8 cellular contexts compared by ENCODE assay signal in the genomic region with DNA sequence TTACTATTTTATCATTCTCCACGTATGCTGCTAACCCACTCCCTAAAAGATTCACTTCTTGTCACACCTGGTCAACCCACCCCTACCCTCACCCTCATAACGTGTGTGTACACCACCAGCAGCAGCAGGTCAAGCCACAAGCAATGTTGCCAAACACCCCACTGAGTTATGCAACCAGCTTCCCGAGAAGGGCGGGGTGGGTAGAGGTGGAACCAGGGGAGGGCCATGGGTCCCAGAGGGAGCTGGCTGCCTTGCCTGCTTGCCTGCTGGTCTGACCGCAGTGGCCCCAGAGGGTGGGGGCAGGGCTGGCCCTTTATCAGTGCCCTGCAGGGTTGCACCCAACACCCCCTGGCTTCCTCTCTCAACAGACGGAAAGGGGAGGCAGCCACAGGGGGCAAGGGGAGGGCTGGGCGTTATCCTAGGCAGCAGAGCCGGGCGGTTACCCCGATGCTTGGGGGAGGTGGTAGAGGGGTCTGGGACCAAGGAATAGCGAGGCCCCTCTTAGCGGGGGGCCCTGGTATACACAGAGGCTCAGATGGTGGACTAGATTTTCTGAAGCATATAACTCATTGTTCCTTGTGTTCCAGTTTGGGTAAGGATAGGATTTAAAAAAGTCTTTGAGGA. TPM values are rescaled to one million over a fixed set of nuclear protein-coding genes. Genes with fewer than 3 reads are reported as not detected.
DNase-seq lines count a peak whose midpoint lies in the region; ATAC-seq, FAIRE-seq and TF ChIP-seq lines count a peak whose summit lies in the region.

No MANE protein-coding gene starts in this region.

- TF ChIP-seq POLR2A in K562 (conservative IDR thresholded peaks at IDR 0.05) (0 out of 2 replicates have a peak, but pooled peaks have one; percentile 47), right lobe of liver (IDR thresholded peaks at IDR 0.05) (no peak)

- TF ChIP-seq RAD21 in K562 (CRISPR knock-in tag; conservative IDR thresholded peaks at IDR 0.05 in 1 of 2, IDR thresholded peaks at IDR 0.05 in 1 of 2) = peak in 1 of 2 experiments; percentile 44; a peak in 1 of 4 replicates

- H3K9me1 ChIP-seq in K562 (ENCODE audit: control insufficient read depth, insufficient read depth, low read length) = no peaks in the 10 kb centered on the region

- H3K79me2 ChIP-seq in K562 (ENCODE audit: control insufficient read depth, insufficient read depth, low read length) = peaks cover 68% of the 10 kb centered on the region

- TF ChIP-seq CTCF in BE2C (IDR thresholded peaks at IDR 0.05; ENCODE audit: low read depth, low read length) (no peak), K562 (IDR thresholded peaks at IDR 0.05 in 2 of 3, conservative IDR thresholded peaks at IDR 0.05 in 1 of 3; ENCODE audit: insufficient read depth in 2 of 3, low read depth in 1 of 3, low read length in 3 of 3) (no peak), right lobe of liver (IDR thresholded peaks at IDR 0.05) (no peak)

- H3K4me3 ChIP-seq in BE2C (ENCODE audit: low read depth, low read length) (peak overlapping the region; percentile 10; the same call in 1 of the 2 replicates), K562 (peak overlapping the region; percentile 19), right lobe of liver (peak overlapping the region in 1 of 3 donors; percentile 19)

- DNase-seq in BE2C (peak; percentile 66), Kasumi-1 (lab: John Stamatoyannopoulos, UW) (peak; percentile 92 to 94), K562 (ENCODE audit: extremely low read depth in 1 of 4, low spot score in 3 of 4) (peak; percentile 93 to 99 (median 95)), right lobe of liver (peak; percentile 86 to 91 (median 89)), GM19239 (ENCODE audit: insufficient read length, low spot score) (no peak)

- H3K27ac ChIP-seq in K562 (ENCODE audit: extremely low read depth, low read depth, low read length) (peak overlapping the region; percentile 82), right lobe of liver (peak overlapping the region in 1 of 3 donors; percentile 47)

- H2AFZ ChIP-seq in K562 (ENCODE audit: low read depth, low read length) = no peak overlapping the region

- CTCF ChIA-PET in K562 (lab: Yijun Ruan, JAX; ENCODE audit: low intra/inter-chr PET ratio) = no interaction called here

- ATAC-seq in K562 (peak; percentile 77), right lobe of liver (peak; percentile 86 to 94 (median 92)), GM21360 (IDR thresholded peaks at IDR 0.05; ENCODE audit: unreplicated experiment) (no peak), HG03457 (IDR thresholded peaks at IDR 0.05; ENCODE audit: unreplicated experiment) (no peak), GM18517 (IDR thresholded peaks at IDR 0.05; ENCODE audit: unreplicated experiment) (no peak)

- intact Hi-C loops in K562 (cut with micrococcal nuclease) (no loop called here), right lobe of liver (cut with DNase I) (no loop called here)

- no peaks in the 10 kb centered on the region for H3K36me3 ChIP-seq in BE2C
- peaks cover 10% of the 10 kb centered on the region; the same call in 2 of the 3 replicates for H3K36me3 ChIP-seq in K562 (ENCODE audit: control insufficient read depth, insufficient read depth, low read length)
- H3K36me3 ChIP-seq in right lobe of liver = no peaks in the 10 kb centered on the region

- no peaks in the 10 kb centered on the region for H4K20me1 ChIP-seq in K562 (replicated peaks; ENCODE audit: control insufficient read depth, insufficient read depth, low read length)

- H3K27me3 ChIP-seq in BE2C (no peaks in the 10 kb centered on the region), K562 (ENCODE audit: control insufficient read depth in 2 of 2, insufficient read depth in 2 of 2, low read length in 2 of 2) (no peaks in the 10 kb centered on the region), right lobe of liver (no peaks in the 10 kb centered on the region)

- peaks cover 17% of the 10 kb centered on the region for H3K4me1 ChIP-seq in BE2C
- H3K4me1 ChIP-seq in K562 (replicated peaks in 1 of 2; ENCODE audit: control insufficient read depth in 2 of 2, insufficient read depth in 2 of 2, low read length in 2 of 2) = peaks cover 34 to 39% of the 10 kb centered on the region in 2 experiments
- peaks cover 0 to 22% (median 0%) of the 10 kb centered on the region in 4 donors for H3K4me1 ChIP-seq in right lobe of liver

- POLR2A ChIA-PET in K562 (lab: Yijun Ruan, JAX) = interaction anchor here (0.5 to 1.4 kb wide), 6 partner anchors 11 to 116 kb away, joined by 5 to 9 read pairs (median 6); partner anchors contain the start of genes CBX5, COPZ1 and HNRNPA1

- H3K4me2 ChIP-seq in K562 (ENCODE audit: insufficient read depth, low read length) = peak overlapping the region; percentile 90

- BruUV-seq in K562 (replicated peaks; lab: Mats Ljungman, UMichigan) = no TSS peak

- H3K9me3 ChIP-seq in BE2C (no peaks in the 10 kb centered on the region), K562 (replicated peaks; ENCODE audit: control insufficient read depth, insufficient read depth, low read depth, low read length) (no peaks in the 10 kb centered on the region), right lobe of liver (no peaks in the 10 kb centered on the region)

- TF ChIP-seq EP300 in K562 (IDR thresholded peaks at IDR 0.05; ENCODE audit: low read length) = peak; percentile 99

- peak overlapping the region; percentile 61 to 73 for H3K9ac ChIP-seq in K562 (ENCODE audit: insufficient read depth in 1 of 2, low read depth in 2 of 2, low read length in 2 of 2)

- in situ Hi-C loops in K562 (cut with MboI) = no loop called here

- WGBS in K562 (ENCODE audit: insufficient coverage, low coverage, missing lambda C conversion rate) = under 1% methylated on average over 12 of the region's 12 CpGs
- 5% methylated on average over 12 of the region's 12 CpGs for WGBS in right lobe of liver (ENCODE audit: insufficient coverage, low coverage, low lambda C conversion rate, missing lambda C conversion rate)

- peak; percentile 94 for FAIRE-seq in K562 (lab: Jason Lieb, UNC)
- FAIRE-seq in GM19239 (lab: Jason Lieb, UNC) = no peak

RNA-seq across cellular contexts. Expression of gene NFE2, which starts 3.5 kb away (rescaled TPM):
- polyA plus RNA-seq in BE2C (2012; ENCODE audit: insufficient read depth, insufficient read length, low read depth) = 0.97 TPM
- 108 and 191 TPM in 2 replicates for total RNA-seq in K562 (2011; cell fraction: chromatin; rRNA removed; ENCODE audit: low replicate concordance)
- 118 and 137 TPM in 2 replicates for total RNA-seq in K562 (2011; cell fraction: nucleolus; rRNA removed)
- 98.5 and 115 TPM in 2 replicates for total RNA-seq in K562 (2011; cell fraction: nucleoplasm; rRNA removed)
- total RNA-seq in K562 (2014; rRNA removed) (221 and 269 TPM in 2 replicates), K562 (2014; rRNA removed; fragmentation: Illumina TruSeq; extraction: Trizol) (134 and 157 TPM in 2 replicates), K562 (2015; rRNA removed; fragmentation: Illumina TruSeq; extraction: Trizol) (177 and 178 TPM in 2 replicates), K562 (2021) (244 and 252 TPM in 2 replicates), right lobe of liver (1 to 10 TPM in 3 of 6 experiments, under 1 TPM in 3; 0.46 to 2.8 (median 0.99) TPM)
- polyA plus RNA-seq in K562 (2011; rRNA removed) (208 TPM in 2 replicates), K562 (2014; fragmentation: Illumina TruSeq; extraction: Trizol) (246 and 282 TPM in 2 replicates), K562 (2014; fragmentation: Nextera tagmentation; extraction: Ambion mirVana) (10 to 100 TPM; 12.3 to 44.5 TPM), K562 (2014; rRNA removed) (225 and 229 TPM in 2 replicates)
- polyA plus RNA-seq in K562 (2011; cell fraction: cytosol; rRNA removed) = 231 and 451 TPM in 2 replicates
- polyA plus RNA-seq in K562 (2011; cell fraction: nucleus; rRNA removed) = 232 and 428 TPM in 2 replicates
- 162 and 214 TPM in 2 replicates for polyA plus RNA-seq in K562 (2012)
- 71.3 and 109 TPM in 2 replicates for polyA minus RNA-seq in K562 (2011; rRNA and poly(A)+ RNA removed)
- polyA minus RNA-seq in K562 (2011; cell fraction: cytosol; rRNA and poly(A)+ RNA removed) = 78.1 and 100 TPM in 2 replicates
- 67.6 and 73.9 TPM in 2 replicates for polyA minus RNA-seq in K562 (2011; cell fraction: nucleus; rRNA and poly(A)+ RNA removed)

RNA-seq across cellular contexts. Expression of gene COPZ1, which starts 20.6 kb away (rescaled TPM):
- 156 TPM for polyA plus RNA-seq in BE2C (2012; ENCODE audit: insufficient read depth, insufficient read length, low read depth)
- total RNA-seq in K562 (2011; cell fraction: chromatin; rRNA removed; ENCODE audit: low replicate concordance) = 92.5 and 126 TPM in 2 replicates
- 75.9 and 83.9 TPM in 2 replicates for total RNA-seq in K562 (2011; cell fraction: nucleolus; rRNA removed)
- 128 and 170 TPM in 2 replicates for total RNA-seq in K562 (2011; cell fraction: nucleoplasm; rRNA removed)
- total RNA-seq in K562 (2014; rRNA removed) (137 and 157 TPM in 2 replicates), K562 (2014; rRNA removed; fragmentation: Illumina TruSeq; extraction: Trizol) (233 and 284 TPM in 2 replicates), K562 (2015; rRNA removed; fragmentation: Illumina TruSeq; extraction: Trizol) (142 and 156 TPM in 2 replicates), K562 (2021) (187 and 192 TPM in 2 replicates), right lobe of liver (10 to 100 TPM; 67.3 to 89.2 (median 74.9) TPM)
- polyA plus RNA-seq in K562 (2011; rRNA removed) (473 and 482 TPM in 2 replicates), K562 (2014; fragmentation: Illumina TruSeq; extraction: Trizol) (277 and 293 TPM in 2 replicates), K562 (2014; fragmentation: Nextera tagmentation; extraction: Ambion mirVana) (100 to 1,000 TPM; 437 to 487 TPM), K562 (2014; rRNA removed) (177 and 232 TPM in 2 replicates)
- polyA plus RNA-seq in K562 (2011; cell fraction: cytosol; rRNA removed) = 231 and 446 TPM in 2 replicates
- polyA plus RNA-seq in K562 (2011; cell fraction: nucleus; rRNA removed) = 125 and 220 TPM in 2 replicates
- 265 and 413 TPM in 2 replicates for polyA plus RNA-seq in K562 (2012)
- 329 and 369 TPM in 2 replicates for polyA minus RNA-seq in K562 (2011; rRNA and poly(A)+ RNA removed)
- 167 and 216 TPM in 2 replicates for polyA minus RNA-seq in K562 (2011; cell fraction: cytosol; rRNA and poly(A)+ RNA removed)
- polyA minus RNA-seq in K562 (2011; cell fraction: nucleus; rRNA and poly(A)+ RNA removed) = 21.7 and 60.2 TPM in 2 replicates

RNA-seq across cellular contexts. Expression of gene HNRNPA1, which starts 23.8 kb away (rescaled TPM):
- polyA plus RNA-seq in BE2C (2012; ENCODE audit: insufficient read depth, insufficient read length, low read depth) = 1,163 TPM
- total RNA-seq in K562 (2011; cell fraction: chromatin; rRNA removed; ENCODE audit: low replicate concordance) = 585 and 1,170 TPM in 2 replicates
- 342 and 393 TPM in 2 replicates for total RNA-seq in K562 (2011; cell fraction: nucleolus; rRNA removed)
- 680 and 890 TPM in 2 replicates for total RNA-seq in K562 (2011; cell fraction: nucleoplasm; rRNA removed)
- total RNA-seq in K562 (2014; rRNA removed) = 1,166 and 1,242 TPM in 2 replicates
- 1,479 and 1,871 TPM in 2 replicates for total RNA-seq in K562 (2014; rRNA removed; fragmentation: Illumina TruSeq; extraction: Trizol)
- 1,215 and 1,277 TPM in 2 replicates for total RNA-seq in K562 (2015; rRNA removed; fragmentation: Illumina TruSeq; extraction: Trizol)
- 1,768 and 1,994 TPM in 2 replicates for total RNA-seq in K562 (2021)
- 1,105 and 1,247 TPM in 2 replicates for polyA plus RNA-seq in K562 (2011; rRNA removed)
- 544 and 1,005 TPM in 2 replicates for polyA plus RNA-seq in K562 (2011; cell fraction: cytosol; rRNA removed)
- 747 and 1,095 TPM in 2 replicates for polyA plus RNA-seq in K562 (2011; cell fraction: nucleus; rRNA removed)
- polyA plus RNA-seq in K562 (2012) = 2,696 and 3,059 TPM in 2 replicates
- 2,677 and 2,919 TPM in 2 replicates for polyA plus RNA-seq in K562 (2014; fragmentation: Illumina TruSeq; extraction: Trizol)
- polyA plus RNA-seq in K562 (2014; fragmentation: Nextera tagmentation; extraction: Ambion mirVana) = 1,000 to 10,000 TPM; 1,815 to 2,152 TPM
- 2,590 and 2,703 TPM in 2 replicates for polyA plus RNA-seq in K562 (2014; rRNA removed)
- 2,157 and 2,253 TPM in 2 replicates for polyA minus RNA-seq in K562 (2011; rRNA and poly(A)+ RNA removed)
- 731 and 750 TPM in 2 replicates for polyA minus RNA-seq in K562 (2011; cell fraction: cytosol; rRNA and poly(A)+ RNA removed)
- 346 and 811 TPM in 2 replicates for polyA minus RNA-seq in K562 (2011; cell fraction: nucleus; rRNA and poly(A)+ RNA removed)
- 100 to 1,000 TPM in 5 of 6 experiments, 10 to 100 TPM in 1; 87.3 to 211 (median 161) TPM for total RNA-seq in right lobe of liver

RNA-seq across cellular contexts. Expression of gene CBX5, which starts 24.4 kb away (rescaled TPM):
- polyA plus RNA-seq in BE2C (2012; ENCODE audit: insufficient read depth, insufficient read length, low read depth) = 30.1 TPM
- total RNA-seq in K562 (2011; cell fraction: chromatin; rRNA removed; ENCODE audit: low replicate concordance) = 33.7 and 89.9 TPM in 2 replicates
- 22.3 and 27.9 TPM in 2 replicates for total RNA-seq in K562 (2011; cell fraction: nucleolus; rRNA removed)
- total RNA-seq in K562 (2011; cell fraction: nucleoplasm; rRNA removed) = 59.4 and 101 TPM in 2 replicates
- 41.8 and 50.5 TPM in 2 replicates for total RNA-seq in K562 (2014; rRNA removed)
- 80.2 and 106 TPM in 2 replicates for total RNA-seq in K562 (2014; rRNA removed; fragmentation: Illumina TruSeq; extraction: Trizol)
- 55.3 and 60.8 TPM in 2 replicates for total RNA-seq in K562 (2015; rRNA removed; fragmentation: Illumina TruSeq; extraction: Trizol)
- 72.6 and 82.3 TPM in 2 replicates for total RNA-seq in K562 (2021)
- 81.2 and 102 TPM in 2 replicates for polyA plus RNA-seq in K562 (2011; rRNA removed)
- 28.5 and 57.8 TPM in 2 replicates for polyA plus RNA-seq in K562 (2011; cell fraction: cytosol; rRNA removed)
- 25.8 and 37.9 TPM in 2 replicates for polyA plus RNA-seq in K562 (2011; cell fraction: nucleus; rRNA removed)
- polyA plus RNA-seq in K562 (2012) = 28.8 and 37.9 TPM in 2 replicates
- polyA plus RNA-seq in K562 (2014; fragmentation: Illumina TruSeq; extraction: Trizol) = 51.2 and 59.2 TPM in 2 replicates
- 10 to 100 TPM; 49.8 to 53.2 TPM for polyA plus RNA-seq in K562 (2014; fragmentation: Nextera tagmentation; extraction: Ambion mirVana)
- polyA plus RNA-seq in K562 (2014; rRNA removed) = 32.6 and 39.3 TPM in 2 replicates
- polyA minus RNA-seq in K562 (2011; rRNA and poly(A)+ RNA removed) = 208 and 238 TPM in 2 replicates
- polyA minus RNA-seq in K562 (2011; cell fraction: cytosol; rRNA and poly(A)+ RNA removed) = 65.3 and 84.1 TPM in 2 replicates
- polyA minus RNA-seq in K562 (2011; cell fraction: nucleus; rRNA and poly(A)+ RNA removed) = 16.3 and 30.9 TPM in 2 replicates
- 10 to 100 TPM; 14.4 to 23.7 (median 20.1) TPM for total RNA-seq in right lobe of liver

RNA-seq across cellular contexts. Expression of gene GPR84, which starts 60.0 kb away (rescaled TPM):
- not detected for polyA plus RNA-seq in BE2C (2012; ENCODE audit: insufficient read depth, insufficient read length, low read depth)
- total RNA-seq in K562 (2011; cell fraction: chromatin; rRNA removed; ENCODE audit: low replicate concordance) = 0.48 and 1.8 TPM in 2 replicates
- 0.13 and 0.17 TPM in 2 replicates for total RNA-seq in K562 (2011; cell fraction: nucleolus; rRNA removed)
- 0.44 and 0.69 TPM in 2 replicates for total RNA-seq in K562 (2011; cell fraction: nucleoplasm; rRNA removed)
- total RNA-seq in K562 (2014; rRNA removed) (0.16 TPM in 1 of 2 replicates, not detected in the other), K562 (2014; rRNA removed; fragmentation: Illumina TruSeq; extraction: Trizol) (0.11 TPM in 1 of 2 replicates, not detected in the other), K562 (2015; rRNA removed; fragmentation: Illumina TruSeq; extraction: Trizol) (not detected in 2 replicates), K562 (2021) (not detected in 2 replicates), right lobe of liver (under 1 TPM in 1 of 6 experiments, not detected in 5; 0.35 TPM)
- polyA plus RNA-seq in K562 (2011; rRNA removed) (0.16 TPM in 1 of 2 replicates, not detected in the other), K562 (2014; fragmentation: Illumina TruSeq; extraction: Trizol) (0.10 TPM in 1 of 2 replicates, not detected in the other), K562 (2014; fragmentation: Nextera tagmentation; extraction: Ambion mirVana) (under 1 TPM; 0.07 to 0.18 TPM), K562 (2014; rRNA removed) (not detected in 2 replicates)
- polyA plus RNA-seq in K562 (2011; cell fraction: cytosol; rRNA removed) = not detected in 2 replicates
- polyA plus RNA-seq in K562 (2011; cell fraction: nucleus; rRNA removed) = 0.25 and 0.44 TPM in 2 replicates
- polyA plus RNA-seq in K562 (2012) = 0.07 and 0.47 TPM in 2 replicates
- 0.12 TPM in 1 of 2 replicates, not detected in the other for polyA minus RNA-seq in K562 (2011; rRNA and poly(A)+ RNA removed)
- not detected in 2 replicates for polyA minus RNA-seq in K562 (2011; cell fraction: cytosol; rRNA and poly(A)+ RNA removed)
- 0.22 TPM in 1 of 2 replicates, not detected in the other for polyA minus RNA-seq in K562 (2011; cell fraction: nucleus; rRNA and poly(A)+ RNA removed)

Comparison
In these comparisons a context has a peak if more than half of its experiments do, and no peak if none do; other contexts are left out.
1. ATAC-seq: peak in K562 (single experiment) and right lobe of liver (4 of 4); none in GM21360 (single experiment), HG03457 (single experiment) and GM18517 (single experiment).
2. RNA of gene NFE2, which starts 3.5 kb away (total RNA-seq): 98.5 to 269 TPM in K562; 0.46 to 2.8 TPM in right lobe of liver; every median in the first group is over 10 times any median in the second.